Comparison of ENCODE assay signal across 25 cellular contexts in genomic region chr2:21131861-21132260, GRCh38. TPM values are rescaled to one million over a fixed set of nuclear protein-coding genes. Genes with fewer than 3 reads are reported as not detected.
A peak's percentile ranks its signal among the peaks of the same experiment; 100 is the strongest.
DNase-seq lines count a peak whose midpoint lies in the region; ATAC-seq, FAIRE-seq and TF ChIP-seq lines count a peak whose summit lies in the region.
"Had no signal": no experiment of that assay in that cellular context is flagged by ENCODE, and none has a peak within 500 bp of the region (broad histone marks: within the 10 kb centered on the region; RNA-seq: fewer than 3 reads in every experiment).

No MANE protein-coding gene starts in this region.

- TF ChIP-seq POLR2A in K562 (conservative IDR thresholded peaks at IDR 0.05): no peak

- H3K9me3 ChIP-seq in K562 (replicated peaks; ENCODE audit: control insufficient read depth, insufficient read depth, low read depth, low read length) (no peaks in the 10 kb centered on the region), osteoblast (ENCODE audit: low read depth, low read length) (no peaks in the 10 kb centered on the region)
- H3K9me3 ChIP-seq: A549, BLaER1, Caco-2 had no signal

- H4K20me1 ChIP-seq in K562 (replicated peaks; ENCODE audit: control insufficient read depth, insufficient read depth, low read length): no peaks in the 10 kb centered on the region
- no peaks in the 10 kb centered on the region for H4K20me1 ChIP-seq in osteoblast (ENCODE audit: insufficient read depth, low read length)
- H4K20me1 ChIP-seq: BLaER1 had no signal

- H3K36me3 ChIP-seq in K562 (ENCODE audit: control insufficient read depth, insufficient read depth, low read length) (no peaks in the 10 kb centered on the region), osteoblast (ENCODE audit: insufficient read depth, low read length) (no peaks in the 10 kb centered on the region)
- H3K36me3 ChIP-seq: BLaER1 had no signal

- H3K4me2 ChIP-seq in K562 (ENCODE audit: insufficient read depth, low read length) (no peak overlapping the region), osteoblast (ENCODE audit: insufficient read depth, low read length) (no peak overlapping the region)
- H3K4me2 ChIP-seq: A549, BLaER1 had no signal

- CTCF ChIA-PET in K562 (lab: Yijun Ruan, JAX; ENCODE audit: low intra/inter-chr PET ratio): no interaction called here
- CTCF ChIA-PET in activated CD4-positive, alpha-beta T cell treated with anti-CD3 and anti-CD28 coated beads, Interleukin-2, amount 10 ng/mL, durations not matched to agents 7 days and 5 days (lab: Charles Lee): no interaction called here

- in situ Hi-C loops in K562 (cut with MboI): no loop called here

- H2AFZ ChIP-seq in K562 (ENCODE audit: low read depth, low read length) (no peak overlapping the region), osteoblast (ENCODE audit: low read length) (no peak overlapping the region)

- H3K9me3 Mint-ChIP-seq in activated CD4-positive, alpha-beta T cell treated with anti-CD3 and anti-CD28 coated beads, Interleukin-2, amount 10 ng/mL, durations not matched to agents 7 days and 5 days: no peaks in the 10 kb centered on the region
- H3K9me3 Mint-ChIP-seq: CD4-positive, CD25-positive, alpha-beta regulatory T cell; CD8-positive, alpha-beta T cell; H9 had no signal

- no peak overlapping the region for H3K27ac Mint-ChIP-seq in activated CD4-positive, alpha-beta T cell treated with anti-CD3 and anti-CD28 coated beads, Interleukin-2, amount 10 ng/mL, durations not matched to agents 7 days and 5 days
- H3K27ac Mint-ChIP-seq: B cell; CD4-positive, CD25-positive, alpha-beta regulatory T cell; CD8-positive, alpha-beta T cell; H9 had no signal

- TF ChIP-seq EP300 in K562 (IDR thresholded peaks at IDR 0.05; ENCODE audit: low read length): no peak

- no peak for FAIRE-seq in K562 (lab: Jason Lieb, UNC)
- FAIRE-seq: GM12878, GM19239 had no signal

- no peak for ATAC-seq in K562
- ATAC-seq in stimulated activated naive CD8-positive, alpha-beta T cell treated with anti-CD3 and anti-CD28 coated beads, Interleukin-15, Interleukin-2, amounts not matched to agents 100 U/mL and 50 U/mL, for 24 hours: no peak
- ATAC-seq: A549; CD8-positive, alpha-beta T cell; GM12878; HCT116 had no signal

- no peak for TF ChIP-seq CTCF in K562 (IDR thresholded peaks at IDR 0.05 in 2 of 3, conservative IDR thresholded peaks at IDR 0.05 in 1 of 3; ENCODE audit: insufficient read depth in 2 of 3, low read depth in 1 of 3, low read length in 3 of 3)
- no peak for TF ChIP-seq CTCF in osteoblast (IDR thresholded peaks at IDR 0.05; ENCODE audit: extremely low read depth, low read depth, low read length)

- no peak for TF ChIP-seq RAD21 in K562 (CRISPR knock-in tag; conservative IDR thresholded peaks at IDR 0.05 in 1 of 2, IDR thresholded peaks at IDR 0.05 in 1 of 2)

- DNase-seq in AML-193 (lab: John Stamatoyannopoulos, UW): peak; percentile 7 to 16
- DNase-seq in H4 (ENCODE audit: low spot score): peak; percentile 6
- no peak for DNase-seq in K562 (ENCODE audit: extremely low read depth in 1 of 4, low spot score in 3 of 4)
- DNase-seq in osteoblast (ENCODE audit: insufficient read length, low spot score, missing footprints): peak; percentile 30
- DNase-seq in activated CD4-positive, alpha-beta T cell treated with anti-CD3 and anti-CD28 coated beads, Interleukin-2, amount 10 ng/mL, durations not matched to agents 7 days and 5 days: no peak
- no peak for DNase-seq in cerebellar nuclear complex (lab: John Stamatoyannopoulos, UW)
- DNase-seq in stimulated activated naive CD8-positive, alpha-beta T cell treated with anti-CD3 and anti-CD28 coated beads, Interleukin-15, Interleukin-2, amounts not matched to agents 100 U/mL and 50 U/mL, for 24 hours: no peak
- DNase-seq: 8988T; ACHN; Caco-2; CD4-positive, CD25-positive, alpha-beta regulatory T cell; CD8-positive, alpha-beta T cell; DMS153; DND-41; EL; GDM1; GOT3; H9 had no signal

- no peaks in the 10 kb centered on the region for H3K27me3 Mint-ChIP-seq in activated CD4-positive, alpha-beta T cell treated with anti-CD3 and anti-CD28 coated beads, Interleukin-2, amount 10 ng/mL, durations not matched to agents 7 days and 5 days
- H3K27me3 Mint-ChIP-seq: B cell; CD4-positive, CD25-positive, alpha-beta regulatory T cell had no signal

- no peaks in the 10 kb centered on the region for H3K4me1 ChIP-seq in K562 (replicated peaks in 1 of 2; ENCODE audit: control insufficient read depth in 2 of 2, insufficient read depth in 2 of 2, low read length in 2 of 2)
- H3K4me1 ChIP-seq in osteoblast (ENCODE audit: insufficient read depth, low read length): no peaks in the 10 kb centered on the region
- H3K4me1 ChIP-seq: A549, BLaER1, Caco-2 had no signal

- H3K27me3 ChIP-seq in K562 (ENCODE audit: control insufficient read depth in 2 of 2, insufficient read depth in 2 of 2, low read length in 2 of 2): no peaks in the 10 kb centered on the region
- no peaks in the 10 kb centered on the region for H3K27me3 ChIP-seq in osteoblast (ENCODE audit: insufficient read depth, low read length)
- H3K27me3 ChIP-seq: BLaER1 had no signal

- H3K79me2 ChIP-seq in K562 (ENCODE audit: control insufficient read depth, insufficient read depth, low read length): no peaks in the 10 kb centered on the region
- no peaks in the 10 kb centered on the region for H3K79me2 ChIP-seq in osteoblast (ENCODE audit: insufficient read depth, low read length)

- no peak overlapping the region for H3K27ac ChIP-seq in K562 (ENCODE audit: extremely low read depth, low read depth, low read length)
- H3K27ac ChIP-seq in osteoblast (ENCODE audit: low read depth, low read length): no peak overlapping the region
- H3K27ac ChIP-seq: A549, BLaER1, C4-2B had no signal

- POLR2A ChIA-PET in K562 (lab: Yijun Ruan, JAX): no interaction called here
- POLR2A ChIA-PET in activated CD4-positive, alpha-beta T cell treated with anti-CD3 and anti-CD28 coated beads, Interleukin-2, amount 10 ng/mL, durations not matched to agents 7 days and 5 days (lab: Charles Lee): no interaction called here

- H3K4me3 ChIP-seq in K562: no peak overlapping the region
- H3K4me3 ChIP-seq in osteoblast (ENCODE audit: insufficient read depth, low read length): no peak overlapping the region
- H3K4me3 ChIP-seq: A549, BLaER1, GM12878 had no signal

- no peak overlapping the region for H3K9ac ChIP-seq in K562 (ENCODE audit: insufficient read depth in 1 of 2, low read depth in 2 of 2, low read length in 2 of 2)
- H3K9ac ChIP-seq: BLaER1 had no signal

- H3K36me3 Mint-ChIP-seq in activated CD4-positive, alpha-beta T cell treated with anti-CD3 and anti-CD28 coated beads, Interleukin-2, amount 10 ng/mL, durations not matched to agents 7 days and 5 days (ENCODE audit: low read depth): no peaks in the 10 kb centered on the region
- H3K36me3 Mint-ChIP-seq: CD4-positive, CD25-positive, alpha-beta regulatory T cell; CD8-positive, alpha-beta T cell had no signal

- 1% methylated on average over 5 of the region's 5 CpGs for WGBS in K562 (ENCODE audit: insufficient coverage, low coverage, missing lambda C conversion rate)

- H3K4me1 Mint-ChIP-seq in activated CD4-positive, alpha-beta T cell treated with anti-CD3 and anti-CD28 coated beads, Interleukin-2, amount 10 ng/mL, durations not matched to agents 7 days and 5 days: no peaks in the 10 kb centered on the region
- H3K4me1 Mint-ChIP-seq: B cell; CD4-positive, CD25-positive, alpha-beta regulatory T cell; H9 had no signal

- no peaks in the 10 kb centered on the region for H3K9me1 ChIP-seq in K562 (ENCODE audit: control insufficient read depth, insufficient read depth, low read length)

- H3K4me3 Mint-ChIP-seq in activated CD4-positive, alpha-beta T cell treated with anti-CD3 and anti-CD28 coated beads, Interleukin-2, amount 10 ng/mL, durations not matched to agents 7 days and 5 days: no peak overlapping the region
- H3K4me3 Mint-ChIP-seq: B cell; CD4-positive, CD25-positive, alpha-beta regulatory T cell; CD8-positive, alpha-beta T cell; H9 had no signal

- intact Hi-C loops in K562 (cut with micrococcal nuclease): no loop called here

- BruUV-seq in K562 (replicated peaks; lab: Mats Ljungman, UMichigan): no TSS peak

TF ChIP-seq in K562, 482 proteins besides CTCF, POLR2A, EP300 and RAD21:
- peak; percentile 45 for TF ChIP-seq GABPA (tag; conservative IDR thresholded peaks at IDR 0.05; ENCODE audit: low read depth)
- no peak for TF ChIP-seq ZNF583 (CRISPR knock-in tag; IDR thresholded peaks at IDR 0.05)
TF ChIP-seq in K562: peak in this region for 1.

RNA-seq across cellular contexts. Expression of gene TDRD15, which starts 8.1 kb away (rescaled TPM):
- total RNA-seq in H4 (2014; rRNA removed; shearing (Covaris generic)): 0.15 TPM in 1 of 2 replicates, not detected in the other
- total RNA-seq in K562 (2011; cell fraction: chromatin; rRNA removed; ENCODE audit: low replicate concordance): 0.40 TPM in 1 of 2 replicates, not detected in the other
- not detected in 2 replicates for total RNA-seq in K562 (2011; cell fraction: nucleolus; rRNA removed)
- total RNA-seq in K562 (2011; cell fraction: nucleoplasm; rRNA removed): 0.15 TPM in 2 replicates
- 0.04 and 0.09 TPM in 2 replicates for total RNA-seq in K562 (2014; rRNA removed)
- total RNA-seq in K562 (2014; rRNA removed; fragmentation: Illumina TruSeq; extraction: Trizol): 0.16 and 0.22 TPM in 2 replicates
- total RNA-seq in K562 (2015; rRNA removed; fragmentation: Illumina TruSeq; extraction: Trizol): 0.18 and 0.19 TPM in 2 replicates
- total RNA-seq in K562 (2021): 0.07 and 0.11 TPM in 2 replicates
- 0.01 TPM in 1 of 2 replicates, not detected in the other for polyA plus RNA-seq in K562 (2011; rRNA removed)
- 0.01 TPM in 1 of 2 replicates, not detected in the other for polyA plus RNA-seq in K562 (2011; cell fraction: cytosol; rRNA removed)
- polyA plus RNA-seq in K562 (2011; cell fraction: nucleus; rRNA removed): 0.03 TPM in 1 of 2 replicates, not detected in the other
- polyA plus RNA-seq in K562 (2012): 0.08 and 0.22 TPM in 2 replicates
- 0.06 and 0.10 TPM in 2 replicates for polyA plus RNA-seq in K562 (2014; fragmentation: Illumina TruSeq; extraction: Trizol)
- polyA plus RNA-seq in K562 (2014; fragmentation: Nextera tagmentation; extraction: Ambion mirVana): under 1 TPM; 0.01 to 0.04 TPM
- not detected in 2 replicates for polyA plus RNA-seq in K562 (2014; rRNA removed)
- 0.04 and 0.06 TPM in 2 replicates for polyA minus RNA-seq in K562 (2011; rRNA and poly(A)+ RNA removed)
- polyA minus RNA-seq in K562 (2011; cell fraction: cytosol; rRNA and poly(A)+ RNA removed): not detected in 2 replicates
- polyA minus RNA-seq in K562 (2011; cell fraction: nucleus; rRNA and poly(A)+ RNA removed): 0.13 and 0.22 TPM in 2 replicates
- not detected in 2 replicates for total RNA-seq in osteoblast
- total RNA-seq in activated CD4-positive, alpha-beta T cell treated with anti-CD3 and anti-CD28 coated beads, Interleukin-2, amount 10 ng/mL, durations not matched to agents 7 days and 5 days: not detected
- total RNA-seq: Caco-2; CD4-positive, CD25-positive, alpha-beta regulatory T cell; CD8-positive, alpha-beta T cell; GM12878; H9 had no signal
- polyA plus RNA-seq: A549; CD4-positive, CD25-positive, alpha-beta regulatory T cell; GM12878 had no signal

Comparison
In these comparisons a context has a peak if more than half of its experiments do, and no peak if none do; other contexts are left out.
1. DNase-seq: peak in AML-193 (2 of 2), H4 (single experiment) and osteoblast (single experiment); none in K562 (0 of 4), activated CD4-positive, alpha-beta T cell treated with anti-CD3 and anti-CD28 coated beads, Interleukin-2, amount 10 ng/mL, durations not matched to agents 7 days and 5 days (single experiment), cerebellar nuclear complex (0 of 2) and stimulated activated naive CD8-positive, alpha-beta T cell treated with anti-CD3 and anti-CD28 coated beads, Interleukin-15, Interleukin-2, amounts not matched to agents 100 U/mL and 50 U/mL, for 24 hours (single experiment).